In the genomic region with DNA sequence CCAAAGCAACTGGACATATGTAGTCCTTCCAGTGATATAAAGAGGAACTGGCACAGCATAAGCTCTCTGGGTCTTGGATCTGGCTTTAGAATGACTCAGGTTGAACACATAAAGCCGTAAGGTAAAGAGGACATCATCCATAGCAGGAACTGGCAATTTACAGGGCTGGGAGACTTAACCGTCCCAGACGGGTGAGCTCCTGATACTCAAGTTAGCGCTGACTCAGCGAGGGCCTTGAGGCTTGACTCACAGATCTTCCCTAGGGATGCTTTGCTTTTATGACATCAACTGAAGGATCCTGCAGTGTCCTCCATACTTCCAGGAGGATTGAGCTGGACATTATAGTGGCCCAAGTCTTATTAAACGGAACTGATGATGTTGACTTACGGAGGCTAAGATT, we compare ENCODE assay signal across 20 cellular contexts.
DNase-seq lines count a peak whose midpoint lies in the region; ATAC-seq and TF ChIP-seq lines count a peak whose summit lies in the region.
"Had no signal": no experiment of that assay in that cellular context is flagged by ENCODE, and none has a peak within 500 bp of the region (broad histone marks: within the 10 kb centered on the region; RNA-seq: fewer than 3 reads in every experiment).

No MANE protein-coding gene starts in this region.

- H4K20me1 ChIP-seq in H9 (ENCODE audit: control insufficient read depth, insufficient read depth, insufficient read length): no peaks in the 10 kb centered on the region

- POLR2A ChIA-PET in CD4-positive, alpha-beta T cell (lab: Charles Lee): no interaction called here

- peaks cover 18% of the 10 kb centered on the region for H3K4me1 Mint-ChIP-seq in CD4-positive, alpha-beta T cell (ENCODE audit: low read depth)
- H3K4me1 Mint-ChIP-seq in H9: peaks cover 25 to 32% of the 10 kb centered on the region in 2 experiments
- H3K4me1 Mint-ChIP-seq: memory B cell had no signal

- TF ChIP-seq CTCF in CD4-positive, alpha-beta T cell (IDR thresholded peaks at IDR 0.05): no peak
- TF ChIP-seq CTCF in NB4 (IDR thresholded peaks at IDR 0.05; ENCODE audit: low read depth, low read length): no peak
- no peak for TF ChIP-seq CTCF in colonic mucosa (IDR thresholded peaks at IDR 0.05)
- no peak for TF ChIP-seq CTCF in H9 (conservative IDR thresholded peaks at IDR 0.05)

- H3K36me3 ChIP-seq in colonic mucosa: no peaks in the 10 kb centered on the region
- no peaks in the 10 kb centered on the region for H3K36me3 ChIP-seq in mesendoderm (ENCODE audit: control insufficient read depth, insufficient read depth, low read length)
- H3K36me3 ChIP-seq: sigmoid colon had no signal

- H3K79me1 ChIP-seq in mesendoderm (ENCODE audit: low read length) (no peaks in the 10 kb centered on the region), H9 (ENCODE audit: insufficient read depth, low read depth, low read length, poor library complexity, severe bottlenecking) (no peaks in the 10 kb centered on the region)

- no peak overlapping the region for H3K4me3 ChIP-seq in NB4 (ENCODE audit: low read depth, low read length)
- H3K4me3 ChIP-seq in colonic mucosa: no peak overlapping the region
- H3K4me3 ChIP-seq in mesendoderm (ENCODE audit: low read length): no peak overlapping the region
- H3K4me3 ChIP-seq: GM12878, sigmoid colon had no signal

- TF ChIP-seq POLR2A in NB4 (IDR thresholded peaks at IDR 0.05; ENCODE audit: extremely low read depth, insufficient read length): no peak

- H4K5ac ChIP-seq in mesendoderm (ENCODE audit: low read length): no peak overlapping the region
- no peak overlapping the region for H4K5ac ChIP-seq in H9 (ENCODE audit: insufficient read length, low read depth, low read length)

- H3K27ac ChIP-seq in CD4-positive, alpha-beta T cell (ENCODE audit: low read depth, low read length): no peak overlapping the region
- H3K27ac ChIP-seq in colonic mucosa: no peak overlapping the region
- no peak overlapping the region for H3K27ac ChIP-seq in mesendoderm (ENCODE audit: low read depth, low read length)
- H3K27ac ChIP-seq in H9 (ENCODE audit: insufficient read length, low read depth, low read length): no peak overlapping the region
- H3K27ac ChIP-seq: C4-2B, sigmoid colon had no signal

- H2BK5ac ChIP-seq in mesendoderm (ENCODE audit: low read length) (no peak overlapping the region), H9 (ENCODE audit: insufficient read length, low read length) (no peak overlapping the region)

- no peaks in the 10 kb centered on the region for H3K27me3 ChIP-seq in CD4-positive, alpha-beta T cell (ENCODE audit: control insufficient read depth, insufficient read depth, low read length)
- H3K27me3 ChIP-seq in colonic mucosa (no peaks in the 10 kb centered on the region), mesendoderm (ENCODE audit: insufficient read depth, low read length, poor library complexity) (no peaks in the 10 kb centered on the region), H9 (ENCODE audit: insufficient read depth, low read length) (no peaks in the 10 kb centered on the region; the same call in 1 of the 2 replicates)
- H3K27me3 ChIP-seq: sigmoid colon had no signal

- no peak overlapping the region for H3K14ac ChIP-seq in H9 (ENCODE audit: insufficient read depth, low read length)

- H2AK5ac ChIP-seq in mesendoderm (ENCODE audit: low read length) (no peak overlapping the region), H9 (ENCODE audit: insufficient read length, low read length) (no peak overlapping the region)

- H3K23ac ChIP-seq in mesendoderm (ENCODE audit: low read length): no peak overlapping the region
- H3K23ac ChIP-seq in H9 (ENCODE audit: insufficient read length, low read depth, low read length): no peak overlapping the region

- H4K8ac ChIP-seq in mesendoderm (ENCODE audit: low read depth, low read length) (no peak overlapping the region), H9 (replicated peaks; ENCODE audit: insufficient read length, low read depth, low read length) (no peak overlapping the region)

- H3K4ac ChIP-seq in mesendoderm (ENCODE audit: low read depth, low read length): no peak overlapping the region
- H3K4ac ChIP-seq in H9 (ENCODE audit: low read depth, low read length): no peak overlapping the region

- no peaks in the 10 kb centered on the region for H3K27me3 Mint-ChIP-seq in CD4-positive, alpha-beta T cell
- peaks cover 5% of the 10 kb centered on the region; the same call in 1 of the 2 replicates for H3K27me3 Mint-ChIP-seq in H9 (ENCODE audit: low read depth)
- H3K27me3 Mint-ChIP-seq: memory B cell; stimulated activated memory B cell treated with anti-CD40 and anti-IgM and Interleukin-4, amounts not matched to agents 10 μg/mL and 1 μg/mL and 100 μg/mL, for 72 hours had no signal

- DNase-seq in CD4-positive, alpha-beta T cell: no peak
- peak; percentile 35 for DNase-seq in NB4 (ENCODE audit: low read depth)
- peak; percentile 12 for DNase-seq in colonic mucosa
- peak; percentile 22 for DNase-seq in mesendoderm
- no peak for DNase-seq in H9
- no peak for DNase-seq in left ventricle myocardium superior
- DNase-seq: activated CD8-positive, alpha-beta T cell treated with anti-CD3 and anti-CD28 coated beads, Interleukin-2, amount 10 ng/mL, durations not matched to agents 7 days and 5 days; activated effector memory CD4-positive, alpha-beta T cell treated with anti-CD3 and anti-CD28 coated beads, Interleukin-2, amount 50 U/mL, for 16 hours; foreskin fibroblast; KBM-7; NCI-H1694; nucleus accumbens; sigmoid colon had no signal

- H3K56ac ChIP-seq in mesendoderm (ENCODE audit: low read length) (no peak overlapping the region), H9 (ENCODE audit: insufficient read length, low read depth, low read length) (no peak overlapping the region)

- H2BK120ac ChIP-seq in mesendoderm (ENCODE audit: low read depth, low read length): no peak overlapping the region
- no peak overlapping the region for H2BK120ac ChIP-seq in H9 (ENCODE audit: low read depth, low read length, poor library complexity, severe bottlenecking)

- H2AFZ ChIP-seq in H9 (ENCODE audit: low read length): no peak overlapping the region

- no peaks in the 10 kb centered on the region for H3K23me2 ChIP-seq in H9 (ENCODE audit: insufficient read length, low read depth, low read length, poor library complexity, severe bottlenecking)

- peak overlapping the region; percentile 60 for H3K27ac Mint-ChIP-seq in CD4-positive, alpha-beta T cell
- H3K27ac Mint-ChIP-seq in H9: no peak overlapping the region
- H3K27ac Mint-ChIP-seq: activated CD8-positive, alpha-beta T cell treated with anti-CD3 and anti-CD28 coated beads, Interleukin-2, amount 10 ng/mL, durations not matched to agents 7 days and 5 days; memory B cell; stimulated activated memory B cell treated with anti-CD40 and anti-IgM and Interleukin-4, amounts not matched to agents 10 μg/mL and 1 μg/mL and 100 μg/mL, for 72 hours had no signal

- H4K91ac ChIP-seq in H9 (ENCODE audit: insufficient read length, low read depth, low read length): no peak overlapping the region

- H3K9me3 Mint-ChIP-seq in CD4-positive, alpha-beta T cell: no peaks in the 10 kb centered on the region
- peaks cover 17 to 25% of the 10 kb centered on the region in 2 experiments for H3K9me3 Mint-ChIP-seq in H9

- no peak overlapping the region for H2BK15ac ChIP-seq in mesendoderm (replicated peaks; ENCODE audit: low read depth)
- no peak overlapping the region for H2BK15ac ChIP-seq in H9 (ENCODE audit: low read depth, low read length)

- H3K18ac ChIP-seq in mesendoderm (ENCODE audit: low read length) (no peak overlapping the region), H9 (ENCODE audit: insufficient read length, low read depth, low read length) (no peak overlapping the region)

- no peak overlapping the region for H2BK20ac ChIP-seq in H9 (ENCODE audit: low read depth, low read length, poor library complexity, severe bottlenecking)

- no peak overlapping the region for H2BK12ac ChIP-seq in H9 (ENCODE audit: insufficient read length, low read depth, low read length)

- CTCF ChIA-PET in CD4-positive, alpha-beta T cell (lab: Charles Lee): no interaction called here

- no peak overlapping the region for H3K4me2 ChIP-seq in mesendoderm (ENCODE audit: low read length)
- H3K4me2 ChIP-seq in H9 (ENCODE audit: insufficient read depth, insufficient read length, low read length): no peak overlapping the region

- intact Hi-C loops in CD4-positive, alpha-beta T cell (cut with DNase I, micrococcal nuclease): no loop called here
- intact Hi-C loops in colonic mucosa (cut with DNase I) (no loop called here), left ventricle myocardium superior (cut with micrococcal nuclease) (no loop called here)

- H3K9ac ChIP-seq in colonic mucosa (ENCODE audit: low read depth in 2 of 2, low read length in 2 of 2) (no peak overlapping the region), mesendoderm (ENCODE audit: low read length) (no peak overlapping the region), H9 (ENCODE audit: extremely low read depth, insufficient read length, low read length) (no peak overlapping the region)

- no CpG with 5 or more reads among the region's 7 CpGs for WGBS in mesendoderm (ENCODE audit: extremely low coverage, insufficient coverage, low lambda C conversion rate)
- WGBS in H9 (ENCODE audit: extremely low coverage, insufficient read length, low lambda C conversion rate): no CpG with 5 or more reads among the region's 7 CpGs

- H3K79me2 ChIP-seq in mesendoderm (ENCODE audit: control insufficient read depth, insufficient read depth, low read length) (no peaks in the 10 kb centered on the region), H9 (ENCODE audit: insufficient read depth, low read length) (no peaks in the 10 kb centered on the region)

- H3T11ph ChIP-seq in H9 (ENCODE audit: low read length): no peak overlapping the region

- ATAC-seq in CD4-positive, alpha-beta T cell (ENCODE audit: poor library complexity): no peak
- ATAC-seq in HG02588 (IDR thresholded peaks at IDR 0.05; ENCODE audit: unreplicated experiment) (no peak), left ventricle myocardium superior (no peak)
- ATAC-seq: activated CD8-positive, alpha-beta T cell treated with anti-CD3 and anti-CD28 coated beads, Interleukin-2, amount 10 ng/mL, durations not matched to agents 7 days and 5 days; GM12878; HCT116; SK-N-SH treated with all-trans-retinoic acid at 6 μM for 48 hours; stimulated activated memory B cell treated with anti-CD40 and anti-IgM and Interleukin-4, amounts not matched to agents 10 μg/mL and 1 μg/mL and 100 μg/mL, for 72 hours had no signal

- H3K4me3 Mint-ChIP-seq in CD4-positive, alpha-beta T cell: no peak overlapping the region
- H3K4me3 Mint-ChIP-seq in H9: no peak overlapping the region
- H3K4me3 Mint-ChIP-seq: activated CD8-positive, alpha-beta T cell treated with anti-CD3 and anti-CD28 coated beads, Interleukin-2, amount 10 ng/mL, durations not matched to agents 7 days and 5 days; memory B cell; stimulated activated memory B cell treated with anti-CD40 and anti-IgM and Interleukin-4, amounts not matched to agents 10 μg/mL and 1 μg/mL and 100 μg/mL, for 72 hours had no signal

- peaks cover 4% of the 10 kb centered on the region for H3K9me3 ChIP-seq in CD4-positive, alpha-beta T cell (ENCODE audit: control insufficient read depth, low read length)
- H3K9me3 ChIP-seq in colonic mucosa (no peaks in the 10 kb centered on the region), H9 (ENCODE audit: control insufficient read depth, low read depth, low read length) (no peaks in the 10 kb centered on the region)
- H3K9me3 ChIP-seq: sigmoid colon had no signal

- peaks cover 3% of the 10 kb centered on the region for H3K4me1 ChIP-seq in colonic mucosa
- no peaks in the 10 kb centered on the region for H3K4me1 ChIP-seq in mesendoderm (ENCODE audit: control insufficient read depth, low read depth, low read length)
- no peaks in the 10 kb centered on the region for H3K4me1 ChIP-seq in H9 (ENCODE audit: insufficient read depth, low read length)

- H3K36me3 Mint-ChIP-seq in CD4-positive, alpha-beta T cell (ENCODE audit: low read depth): peaks cover 94% of the 10 kb centered on the region
- H3K36me3 Mint-ChIP-seq in H9 (ENCODE audit: insufficient read depth in 1 of 3, low read depth in 3 of 3): peaks cover 0 to 21% (median 7%) of the 10 kb centered on the region in 3 experiments; a peak in 4 of 7 replicates

Comparison
In these comparisons a context has a peak if more than half of its experiments do, and no peak if none do; other contexts are left out.
1. DNase-seq: peak in NB4 (single experiment), colonic mucosa (single experiment) and mesendoderm (single experiment); none in CD4-positive, alpha-beta T cell (0 of 10), H9 (single experiment) and left ventricle myocardium superior (single experiment).